8 cellular contexts compared by ENCODE assay signal in the genomic region with DNA sequence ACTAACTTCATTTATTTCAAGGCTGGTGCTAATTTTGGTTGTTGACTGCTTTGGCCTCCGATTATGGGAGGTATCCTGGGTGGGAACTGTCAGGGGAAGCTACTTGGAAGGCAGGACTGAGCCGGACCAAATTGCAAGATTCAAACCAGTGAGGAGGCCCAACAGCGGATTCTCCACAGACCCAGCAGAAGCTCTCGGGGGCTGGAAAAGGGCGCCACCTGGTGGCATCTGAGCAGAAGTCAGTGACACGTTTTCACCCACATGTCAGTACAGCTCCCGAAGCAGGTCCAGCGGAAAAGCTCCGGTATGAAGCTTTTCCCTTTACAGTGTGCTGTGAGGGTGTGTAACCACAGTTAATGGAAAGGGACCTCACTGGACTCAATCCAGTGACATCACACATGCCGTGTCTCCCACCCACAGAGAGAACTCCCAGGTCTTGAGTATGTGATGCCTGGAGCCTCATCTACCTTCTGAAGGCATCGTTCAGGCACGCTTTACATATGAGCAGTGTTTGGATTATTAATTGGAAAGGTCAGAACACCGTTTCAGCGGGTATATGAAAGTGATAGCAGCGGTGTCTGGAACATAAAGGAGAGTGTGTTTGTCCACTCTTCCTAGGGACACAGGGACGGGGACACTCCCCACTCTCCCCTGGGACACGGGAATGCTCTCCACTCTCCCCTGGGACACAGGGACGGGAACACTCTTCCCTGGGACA. TPM values are rescaled to one million over a fixed set of nuclear protein-coding genes. Genes with fewer than 3 reads are reported as not detected.
DNase-seq lines count a peak whose midpoint lies in the region; ATAC-seq, FAIRE-seq and TF ChIP-seq lines count a peak whose summit lies in the region.

No MANE protein-coding gene starts in this region.

- TF ChIP-seq POLR2A in A549 (IDR thresholded peaks at IDR 0.05; ENCODE audit: low read length): no peak

- peaks cover 42% of the 10 kb centered on the region for H3K9me3 ChIP-seq in A549

- H3K27ac ChIP-seq in A549: no peak overlapping the region

- peaks cover 17% of the 10 kb centered on the region for H3K9me3 Mint-ChIP-seq in activated naive CD4-positive, alpha-beta T cell treated with anti-CD3 and anti-CD28 coated beads, Interleukin-2, amount 10 ng/mL, durations not matched to agents 7 days and 5 days

- DNase-seq in A549 (ENCODE audit: low read depth in 1 of 2, low spot score in 1 of 2): peak; percentile 80 to 89
- DNase-seq in NCI-H1092 (lab: John Stamatoyannopoulos, UW): peak; percentile 73
- peak; percentile 84 for DNase-seq in activated naive CD4-positive, alpha-beta T cell treated with anti-CD3 and anti-CD28 coated beads, Interleukin-2, amount 10 ng/mL, durations not matched to agents 7 days and 5 days
- DNase-seq in head of caudate nucleus: peak; percentile 73 to 95 (median 86)
- peak; percentile 67 to 98 (median 86) for DNase-seq in posterior cingulate gyrus
- peak; percentile 83 for DNase-seq in urothelium cell line (ENCODE audit: low spot score)

- peaks cover 6% of the 10 kb centered on the region for H3K36me3 Mint-ChIP-seq in activated naive CD4-positive, alpha-beta T cell treated with anti-CD3 and anti-CD28 coated beads, Interleukin-2, amount 10 ng/mL, durations not matched to agents 7 days and 5 days

- H3K4me1 Mint-ChIP-seq in activated naive CD4-positive, alpha-beta T cell treated with anti-CD3 and anti-CD28 coated beads, Interleukin-2, amount 10 ng/mL, durations not matched to agents 7 days and 5 days: peaks cover 9% of the 10 kb centered on the region

- intact Hi-C loops in head of caudate nucleus (cut with DNase I): loop anchor here (5.0 kb wide), 1 partner anchor 198 kb away; no protein-coding TSS in a partner anchor
- intact Hi-C loops in posterior cingulate gyrus (cut with DNase I): loop anchor here (1.0 to 5.0 kb wide), 2 partner anchors 200 to 463 kb away; no protein-coding TSS in a partner anchor

- CTCF ChIA-PET in A549 (lab: Yijun Ruan, JAX): interaction anchor here (0.7 to 11.9 kb wide), 29 partner anchors 10 to 613 kb away, joined by 3 to 132 read pairs (median 4); no protein-coding TSS in a partner anchor
- CTCF ChIA-PET in activated naive CD4-positive, alpha-beta T cell treated with anti-CD3 and anti-CD28 coated beads, Interleukin-2, amount 10 ng/mL, durations not matched to agents 7 days and 5 days (lab: Charles Lee): interaction anchor here (0.7 to 5.3 kb wide), 12 partner anchors 8 to 470 kb away, joined by 3 to 47 read pairs (median 4); no protein-coding TSS in a partner anchor

- H3K4me1 ChIP-seq in A549: peaks cover 10% of the 10 kb centered on the region

- POLR2A ChIA-PET in A549 (lab: Yijun Ruan, JAX): no interaction called here

- peak; percentile 94 for TF ChIP-seq CTCF in A549 (IDR thresholded peaks at IDR 0.05)

- FAIRE-seq in A549 (lab: Jason Lieb, UNC): peak; percentile 72
- FAIRE-seq in urothelium cell line (lab: Jason Lieb, UNC): no peak

- H3K4me3 Mint-ChIP-seq in activated naive CD4-positive, alpha-beta T cell treated with anti-CD3 and anti-CD28 coated beads, Interleukin-2, amount 10 ng/mL, durations not matched to agents 7 days and 5 days: no peak overlapping the region

- 21% methylated on average over 18 of the region's 18 CpGs for WGBS in A549 (ENCODE audit: missing lambda C conversion rate)

- H3K27me3 Mint-ChIP-seq in activated naive CD4-positive, alpha-beta T cell treated with anti-CD3 and anti-CD28 coated beads, Interleukin-2, amount 10 ng/mL, durations not matched to agents 7 days and 5 days: peaks cover 77% of the 10 kb centered on the region

- ATAC-seq in A549 (peak; percentile 78 to 89), GM18867 (IDR thresholded peaks at IDR 0.05; ENCODE audit: unreplicated experiment) (peak; percentile 47), SK-N-SH treated with all-trans-retinoic acid at 6 μM for 48 hours (peak; percentile 86)

- TF ChIP-seq RAD21 in A549 (conservative IDR thresholded peaks at IDR 0.05 in 1 of 2, IDR thresholded peaks at IDR 0.05 in 1 of 2): peak; percentile 85 to 92

- TF ChIP-seq EP300 in A549 (IDR thresholded peaks at IDR 0.05): no peak

- 0 out of 3 replicates have a peak overlapping the region, but pooled peaks have one; percentile 22 for H3K4me2 ChIP-seq in A549

- H3K27ac Mint-ChIP-seq in activated naive CD4-positive, alpha-beta T cell treated with anti-CD3 and anti-CD28 coated beads, Interleukin-2, amount 10 ng/mL, durations not matched to agents 7 days and 5 days: no peak overlapping the region

- no peak overlapping the region for H3K4me3 ChIP-seq in A549

TF ChIP-seq in A549, 52 proteins besides CTCF, POLR2A, EP300 and RAD21:
- no peak for TF ChIP-seq TP53 (CRISPR knock-in tag; IDR thresholded peaks at IDR 0.05)
- TF ChIP-seq, protein P1, sequence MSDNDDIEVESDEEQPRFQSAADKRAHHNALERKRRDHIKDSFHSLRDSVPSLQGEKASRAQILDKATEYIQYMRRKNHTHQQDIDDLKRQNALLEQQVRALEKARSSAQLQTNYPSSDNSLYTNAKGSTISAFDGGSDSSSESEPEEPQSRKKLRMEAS (IDR thresholded peaks at IDR 0.05): peak; percentile 86
- TF ChIP-seq MYC (IDR thresholded peaks at IDR 0.05; ENCODE audit: borderline replicate concordance, low read length): peak; percentile 67; the same call in 1 of the 2 replicates
- TF ChIP-seq, protein P2, sequence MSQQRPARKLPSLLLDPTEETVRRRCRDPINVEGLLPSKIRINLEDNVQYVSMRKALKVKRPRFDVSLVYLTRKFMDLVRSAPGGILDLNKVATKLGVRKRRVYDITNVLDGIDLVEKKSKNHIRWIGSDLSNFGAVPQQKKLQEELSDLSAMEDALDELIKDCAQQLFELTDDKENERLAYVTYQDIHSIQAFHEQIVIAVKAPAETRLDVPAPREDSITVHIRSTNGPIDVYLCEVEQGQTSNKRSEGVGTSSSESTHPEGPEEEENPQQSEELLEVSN (IDR thresholded peaks at IDR 0.05; ENCODE audit: borderline replicate concordance, low read depth): 0 out of 2 replicates have a peak, but pooled peaks have one; percentile 23
- no peak for TF ChIP-seq HOXA7 (CRISPR knock-in tag; IDR thresholded peaks at IDR 0.05)
- no peak for TF ChIP-seq EHF (CRISPR knock-in tag; IDR thresholded peaks at IDR 0.05)
- TF ChIP-seq SMC3 (IDR thresholded peaks at IDR 0.05): peak; percentile 92
- no peak for TF ChIP-seq CHD2 (IDR thresholded peaks at IDR 0.05; ENCODE audit: low read length, partially characterized antibody)
- 0 out of 2 replicates have a peak, but pooled peaks have one; percentile 39 for TF ChIP-seq NPAS2 (CRISPR knock-in tag; IDR thresholded peaks at IDR 0.05; ENCODE audit: borderline replicate concordance)
- TF ChIP-seq ZC3H11A (IDR thresholded peaks at IDR 0.05): no peak
TF ChIP-seq in A549: peak in this region for 5.

TF ChIP-seq in SK-N-SH treated with all-trans-retinoic acid at 6 μM for 48 hours, 23 proteins besides CTCF, POLR2A, EP300 and RAD21 (continues in another document):
- no peak for TF ChIP-seq ZC3H10 (CRISPR knock-in tag; IDR thresholded peaks at IDR 0.05)
- no peak for TF ChIP-seq ARNTL (CRISPR knock-in tag; IDR thresholded peaks at IDR 0.05; ENCODE audit: borderline replicate concordance, low read depth)
- no peak for TF ChIP-seq CSDC2 (CRISPR knock-in tag; IDR thresholded peaks at IDR 0.05)
- no peak for TF ChIP-seq ZNF565 (CRISPR knock-in tag; conservative IDR thresholded peaks at IDR 0.05; ENCODE audit: low read depth)
- TF ChIP-seq, protein P3, sequence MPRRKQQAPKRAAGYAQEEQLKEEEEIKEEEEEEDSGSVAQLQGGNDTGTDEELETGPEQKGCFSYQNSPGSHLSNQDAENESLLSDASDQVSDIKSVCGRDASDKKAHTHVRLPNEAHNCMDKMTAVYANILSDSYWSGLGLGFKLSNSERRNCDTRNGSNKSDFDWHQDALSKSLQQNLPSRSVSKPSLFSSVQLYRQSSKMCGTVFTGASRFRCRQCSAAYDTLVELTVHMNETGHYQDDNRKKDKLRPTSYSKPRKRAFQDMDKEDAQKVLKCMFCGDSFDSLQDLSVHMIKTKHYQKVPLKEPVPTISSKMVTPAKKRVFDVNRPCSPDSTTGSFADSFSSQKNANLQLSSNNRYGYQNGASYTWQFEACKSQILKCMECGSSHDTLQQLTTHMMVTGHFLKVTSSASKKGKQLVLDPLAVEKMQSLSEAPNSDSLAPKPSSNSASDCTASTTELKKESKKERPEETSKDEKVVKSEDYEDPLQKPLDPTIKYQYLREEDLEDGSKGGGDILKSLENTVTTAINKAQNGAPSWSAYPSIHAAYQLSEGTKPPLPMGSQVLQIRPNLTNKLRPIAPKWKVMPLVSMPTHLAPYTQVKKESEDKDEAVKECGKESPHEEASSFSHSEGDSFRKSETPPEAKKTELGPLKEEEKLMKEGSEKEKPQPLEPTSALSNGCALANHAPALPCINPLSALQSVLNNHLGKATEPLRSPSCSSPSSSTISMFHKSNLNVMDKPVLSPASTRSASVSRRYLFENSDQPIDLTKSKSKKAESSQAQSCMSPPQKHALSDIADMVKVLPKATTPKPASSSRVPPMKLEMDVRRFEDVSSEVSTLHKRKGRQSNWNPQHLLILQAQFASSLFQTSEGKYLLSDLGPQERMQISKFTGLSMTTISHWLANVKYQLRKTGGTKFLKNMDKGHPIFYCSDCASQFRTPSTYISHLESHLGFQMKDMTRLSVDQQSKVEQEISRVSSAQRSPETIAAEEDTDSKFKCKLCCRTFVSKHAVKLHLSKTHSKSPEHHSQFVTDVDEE (CRISPR knock-in tag; IDR thresholded peaks at IDR 0.05): no peak
- TF ChIP-seq TOX (CRISPR knock-in tag; IDR thresholded peaks at IDR 0.05; ENCODE audit: borderline replicate concordance): no peak
- no peak for TF ChIP-seq PPARA (CRISPR knock-in tag; IDR thresholded peaks at IDR 0.05; ENCODE audit: borderline replicate concordance)
- TF ChIP-seq OSR1 (CRISPR knock-in tag; IDR thresholded peaks at IDR 0.05): no peak

RNA-seq across cellular contexts. Expression of a gene that starts 3.6 kb away (rescaled TPM):
- not detected in 2 replicates for polyA plus RNA-seq in A549 (2011; rRNA removed)
- 0.04 TPM in 1 of 2 replicates, not detected in the other for polyA plus RNA-seq in A549 (2012; cell fraction: cytosol; rRNA removed)
- 0.23 and 0.28 TPM in 2 replicates for polyA plus RNA-seq in A549 (2012; cell fraction: nucleus; rRNA removed)
- polyA plus RNA-seq in A549 (2017; fragmentation: RNase III; extraction: RNeasy Plus Mini Kit Qiagen cat#74134 plus additional on column Dnase treatment): not detected in 3 replicates
- polyA minus RNA-seq in A549 (2011; rRNA and poly(A)+ RNA removed): not detected in 2 replicates

RNA-seq across cellular contexts. Expression of a gene that starts 4.6 kb away (rescaled TPM):
- polyA plus RNA-seq in A549 (2011; rRNA removed) (not detected in 2 replicates), A549 (2017; fragmentation: RNase III; extraction: RNeasy Plus Mini Kit Qiagen cat#74134 plus additional on column Dnase treatment) (not detected in 3 replicates)
- not detected in 2 replicates for polyA plus RNA-seq in A549 (2012; cell fraction: cytosol; rRNA removed)
- polyA plus RNA-seq in A549 (2012; cell fraction: nucleus; rRNA removed): not detected in 2 replicates
- polyA minus RNA-seq in A549 (2011; rRNA and poly(A)+ RNA removed): not detected in 2 replicates
